18 cellular contexts compared by ENCODE assay signal in genomic region chr3:69249001-69249400, GRCh38.
DNase-seq lines count a peak whose midpoint lies in the region; ATAC-seq and TF ChIP-seq lines count a peak whose summit lies in the region.
"Had no signal": no experiment of that assay in that cellular context is flagged by ENCODE, and none has a peak within 500 bp of the region (broad histone marks: within the 10 kb centered on the region; RNA-seq: fewer than 3 reads in every experiment).

No MANE protein-coding gene starts in this region.

- intact Hi-C loops in head of caudate nucleus (cut with DNase I) (no loop called here), CD14-positive monocyte (cut with micrococcal nuclease) (no loop called here)

- H3K36me3 ChIP-seq in kidney epithelial cell (ENCODE audit: control insufficient read depth, insufficient read depth, low read length) = no peaks in the 10 kb centered on the region
- H3K36me3 ChIP-seq: sigmoid colon, tibial artery had no signal

- H3K27ac Mint-ChIP-seq in activated T-helper 17 cell treated with anti-CD3 and anti-CD28 coated beads, Interleukin-2, amount 50 U/mL, for 72 hours = no peak overlapping the region
- peak overlapping the region; percentile 62 for H3K27ac Mint-ChIP-seq in stimulated activated effector memory CD8-positive, alpha-beta T cell treated with anti-CD3 and anti-CD28 coated beads, Interleukin-12 subunit alpha, Interleukin-12 subunit beta, amount 100 ng/mL, for 72 hours
- H3K27ac Mint-ChIP-seq in CD14-positive monocyte = no peak overlapping the region
- H3K27ac Mint-ChIP-seq: activated CD4-positive, alpha-beta T cell treated with anti-CD3 and anti-CD28 coated beads for 36 hours; CD4-positive, alpha-beta T cell had no signal

- no peaks in the 10 kb centered on the region for H3K9me3 Mint-ChIP-seq in activated T-cell treated with anti-CD3 and anti-CD28 coated beads, Interleukin-2, amount 50 U/mL, for 4 hours
- no peaks in the 10 kb centered on the region for H3K9me3 Mint-ChIP-seq in activated T-helper 17 cell treated with anti-CD3 and anti-CD28 coated beads, Interleukin-2, amount 50 U/mL, for 72 hours
- no peaks in the 10 kb centered on the region for H3K9me3 Mint-ChIP-seq in stimulated activated effector memory CD8-positive, alpha-beta T cell treated with anti-CD3 and anti-CD28 coated beads, Interleukin-12 subunit alpha, Interleukin-12 subunit beta, amount 100 ng/mL, for 72 hours
- peaks cover 0 to 2% (median 0%) of the 10 kb centered on the region in 7 donors for H3K9me3 Mint-ChIP-seq in CD14-positive monocyte
- H3K9me3 Mint-ChIP-seq: CD4-positive, alpha-beta T cell had no signal

- peaks cover 11% of the 10 kb centered on the region for H3K4me1 Mint-ChIP-seq in activated T-cell treated with anti-CD3 and anti-CD28 coated beads, Interleukin-2, amount 50 U/mL, for 4 hours (ENCODE audit: low read depth)
- H3K4me1 Mint-ChIP-seq in activated T-helper 17 cell treated with anti-CD3 and anti-CD28 coated beads, Interleukin-2, amount 50 U/mL, for 72 hours = peaks cover 4% of the 10 kb centered on the region
- H3K4me1 Mint-ChIP-seq in stimulated activated effector memory CD8-positive, alpha-beta T cell treated with anti-CD3 and anti-CD28 coated beads, Interleukin-12 subunit alpha, Interleukin-12 subunit beta, amount 100 ng/mL, for 72 hours = peaks cover 3% of the 10 kb centered on the region
- H3K4me1 Mint-ChIP-seq in CD14-positive monocyte = no peaks in the 10 kb centered on the region

- no peak for ATAC-seq in activated T-cell treated with anti-CD3 and anti-CD28 coated beads, Interleukin-2, amount 50 U/mL, for 4 hours
- ATAC-seq in activated T-helper 17 cell treated with anti-CD3 and anti-CD28 coated beads, Interleukin-2, amount 50 U/mL, for 72 hours (replicated peaks) = no peak
- ATAC-seq in stimulated activated effector memory CD8-positive, alpha-beta T cell treated with anti-CD3 and anti-CD28 coated beads, Interleukin-12 subunit alpha, Interleukin-12 subunit beta, amount 100 ng/mL, for 72 hours = no peak
- ATAC-seq: activated CD4-positive, alpha-beta T cell treated with anti-CD3 and anti-CD28 coated beads for 36 hours; lower lobe of right lung had no signal

- H3K4me3 ChIP-seq in kidney epithelial cell (ENCODE audit: low read depth, low read length) = peak overlapping the region; percentile 45
- H3K4me3 ChIP-seq: tibial artery had no signal

- no peaks in the 10 kb centered on the region for H3K27me3 ChIP-seq in kidney epithelial cell (ENCODE audit: control insufficient read depth, insufficient read depth, low read length)
- H3K27me3 ChIP-seq: neutrophil, sigmoid colon, tibial artery had no signal

- no peaks in the 10 kb centered on the region for H3K27me3 Mint-ChIP-seq in activated T-cell treated with anti-CD3 and anti-CD28 coated beads, Interleukin-2, amount 50 U/mL, for 4 hours (ENCODE audit: low read depth)
- H3K27me3 Mint-ChIP-seq in activated T-helper 17 cell treated with anti-CD3 and anti-CD28 coated beads, Interleukin-2, amount 50 U/mL, for 72 hours = no peaks in the 10 kb centered on the region
- H3K27me3 Mint-ChIP-seq in CD14-positive monocyte (ENCODE audit: low read depth in 3 of 3) = peaks cover 0 to 2% (median 0%) of the 10 kb centered on the region in 3 donors
- H3K27me3 Mint-ChIP-seq: activated CD4-positive, alpha-beta T cell treated with anti-CD3 and anti-CD28 coated beads for 36 hours; CD4-positive, alpha-beta T cell had no signal

- no peaks in the 10 kb centered on the region for H3K36me3 Mint-ChIP-seq in activated T-cell treated with anti-CD3 and anti-CD28 coated beads, Interleukin-2, amount 50 U/mL, for 4 hours (ENCODE audit: insufficient read depth)
- H3K36me3 Mint-ChIP-seq in activated T-helper 17 cell treated with anti-CD3 and anti-CD28 coated beads, Interleukin-2, amount 50 U/mL, for 72 hours (ENCODE audit: low read depth) = no peaks in the 10 kb centered on the region
- peaks cover 6% of the 10 kb centered on the region for H3K36me3 Mint-ChIP-seq in stimulated activated effector memory CD8-positive, alpha-beta T cell treated with anti-CD3 and anti-CD28 coated beads, Interleukin-12 subunit alpha, Interleukin-12 subunit beta, amount 100 ng/mL, for 72 hours
- H3K36me3 Mint-ChIP-seq in CD14-positive monocyte = peaks cover 19 to 21% of the 10 kb centered on the region in 2 donors

- DNase-seq in activated T-cell treated with anti-CD3 and anti-CD28 coated beads, Interleukin-2, amount 50 U/mL, for 4 hours = no peak
- DNase-seq in activated T-cell treated with anti-CD3 and anti-CD28 coated beads for 4 hours (no peak), kidney epithelial cell (ENCODE audit: low read depth) (no peak), amniotic stem cell (lab: John Stamatoyannopoulos, UW) (no peak), head of caudate nucleus (no peak), CD14-positive monocyte (ENCODE audit: low spot score) (no peak)
- no peak for DNase-seq in stimulated activated effector memory CD8-positive, alpha-beta T cell treated with anti-CD3 and anti-CD28 coated beads, Interleukin-12 subunit alpha, Interleukin-12 subunit beta, amount 100 ng/mL, for 72 hours (ENCODE audit: low spot score in 2 of 2)
- DNase-seq: activated CD4-positive, alpha-beta T cell treated with anti-CD3 and anti-CD28 coated beads for 36 hours; CD4-positive, alpha-beta T cell; EL; lower lobe of right lung; SHP77 treated with DMSO at 0.1 percent for 48 hours; sigmoid colon; stimulated activated CD4-positive, alpha-beta T cell treated with anti-CD3 and anti-CD28 coated beads, Interleukin-4, amount 100 ng/mL, for 1 hour; T1000; tibial artery had no signal

- TF ChIP-seq CTCF in kidney epithelial cell (IDR thresholded peaks at IDR 0.05; ENCODE audit: insufficient read depth, low read length, poor library complexity, severe bottlenecking) (no peak), CD14-positive monocyte (IDR thresholded peaks at IDR 0.05) (no peak)

- H3K4me3 Mint-ChIP-seq in activated T-cell treated with anti-CD3 and anti-CD28 coated beads, Interleukin-2, amount 50 U/mL, for 4 hours = peak overlapping the region; percentile 64
- H3K4me3 Mint-ChIP-seq in activated T-helper 17 cell treated with anti-CD3 and anti-CD28 coated beads, Interleukin-2, amount 50 U/mL, for 72 hours = peak overlapping the region; percentile 46
- peak overlapping the region; percentile 60 for H3K4me3 Mint-ChIP-seq in stimulated activated effector memory CD8-positive, alpha-beta T cell treated with anti-CD3 and anti-CD28 coated beads, Interleukin-12 subunit alpha, Interleukin-12 subunit beta, amount 100 ng/mL, for 72 hours
- no peak overlapping the region for H3K4me3 Mint-ChIP-seq in CD14-positive monocyte
- H3K4me3 Mint-ChIP-seq: activated CD4-positive, alpha-beta T cell treated with anti-CD3 and anti-CD28 coated beads for 36 hours; CD4-positive, alpha-beta T cell had no signal

Comparison
In these comparisons a context has a peak if more than half of its experiments do, and no peak if none do; other contexts are left out.
1. H3K4me3 Mint-ChIP-seq: peak in activated T-cell treated with anti-CD3 and anti-CD28 coated beads, Interleukin-2, amount 50 U/mL, for 4 hours (single experiment), activated T-helper 17 cell treated with anti-CD3 and anti-CD28 coated beads, Interleukin-2, amount 50 U/mL, for 72 hours (single experiment) and stimulated activated effector memory CD8-positive, alpha-beta T cell treated with anti-CD3 and anti-CD28 coated beads, Interleukin-12 subunit alpha, Interleukin-12 subunit beta, amount 100 ng/mL, for 72 hours (single experiment); none in CD14-positive monocyte (0 of 2).